11 cellular contexts compared by ENCODE assay signal in genomic region chr20:22385602-22386299, GRCh38.
A peak's percentile ranks its signal among the peaks of the same experiment; 100 is the strongest.
DNase-seq lines count a peak whose midpoint lies in the region; ATAC-seq and TF ChIP-seq lines count a peak whose summit lies in the region.
"Had no signal": no experiment of that assay in that cellular context is flagged by ENCODE, and none has a peak within 500 bp of the region (broad histone marks: within the 10 kb centered on the region; RNA-seq: fewer than 3 reads in every experiment).

No MANE protein-coding gene starts in this region.

- CTCF ChIA-PET in PC-9 (lab: Charles Lee): no interaction called here

- H3K9me2 ChIP-seq in Karpas-422 (replicated peaks; ENCODE audit: insufficient read depth, low read length) (no peaks in the 10 kb centered on the region), PC-9 (ENCODE audit: insufficient read depth) (no peaks in the 10 kb centered on the region)

- H3K36me3 ChIP-seq in Karpas-422 (ENCODE audit: insufficient read depth, low read length) (no peaks in the 10 kb centered on the region), PC-9 (ENCODE audit: low read depth) (no peaks in the 10 kb centered on the region)
- H3K36me3 ChIP-seq: BLaER1, heart left ventricle had no signal

- H3K4me1 ChIP-seq in Karpas-422 (ENCODE audit: low read length) (peaks cover 8% of the 10 kb centered on the region), PC-9 (replicated peaks; ENCODE audit: insufficient read depth) (peaks cover 46% of the 10 kb centered on the region)
- H3K4me1 ChIP-seq: heart left ventricle had no signal

- H3K9ac ChIP-seq in Karpas-422 (ENCODE audit: low read length): no peak overlapping the region
- H3K9ac ChIP-seq: BLaER1 had no signal

- H3K4me2 ChIP-seq in Karpas-422 (ENCODE audit: low read depth, low read length, poor library complexity, severe bottlenecking): no peak overlapping the region
- no peak overlapping the region for H3K4me2 ChIP-seq in PC-9
- H3K4me2 ChIP-seq: BLaER1 had no signal

- POLR2A ChIA-PET in PC-9 (lab: Charles Lee; ENCODE audit: unreplicated experiment): interaction anchor here (0.6 to 0.7 kb wide), 2 partner anchors 128 to 938 kb away, joined by 3 to 4 read pairs; no protein-coding TSS in a partner anchor

- intact Hi-C loops in PC-9 (cut with micrococcal nuclease; ENCODE audit: unreplicated experiment): loop anchor here (1.0 to 5.0 kb wide), 3 partner anchors 46 to 299 kb away; partner anchors contain the start of gene FOXA2

- BruUV-seq in PC-9 (replicated peaks; lab: Mats Ljungman, UMichigan): no TSS peak

- no peaks in the 10 kb centered on the region for H3K27me3 ChIP-seq in Karpas-422 (ENCODE audit: low read length)
- no peaks in the 10 kb centered on the region for H3K27me3 ChIP-seq in PC-9 (ENCODE audit: insufficient read depth, low read depth)
- H3K27me3 ChIP-seq: BLaER1 had no signal

- ATAC-seq in HG03460 (IDR thresholded peaks at IDR 0.05; ENCODE audit: unreplicated experiment) (no peak), GM21786 (IDR thresholded peaks at IDR 0.05; ENCODE audit: unreplicated experiment) (no peak), HG03378 (IDR thresholded peaks at IDR 0.05; ENCODE audit: unreplicated experiment) (no peak)
- ATAC-seq: heart left ventricle had no signal

- H4K20me1 ChIP-seq in Karpas-422 (ENCODE audit: insufficient read depth, low read depth, low read length): no peaks in the 10 kb centered on the region
- no peaks in the 10 kb centered on the region for H4K20me1 ChIP-seq in PC-9 (ENCODE audit: insufficient read depth)
- H4K20me1 ChIP-seq: BLaER1 had no signal

- peak; percentile 28; the same call in 1 of the 2 replicates for TF ChIP-seq CTCF in PC-9 (conservative IDR thresholded peaks at IDR 0.05)

- H3K79me2 ChIP-seq in Karpas-422 (ENCODE audit: low read length) (no peaks in the 10 kb centered on the region), PC-9 (ENCODE audit: low read depth) (no peaks in the 10 kb centered on the region)

- H3K27ac ChIP-seq in Karpas-422 (ENCODE audit: low read length) (no peak overlapping the region), PC-9 (no peak overlapping the region)
- H3K27ac ChIP-seq: BLaER1, heart left ventricle had no signal

- DNase-seq in A172 (ENCODE audit: low spot score) (peak; percentile 29), Karpas-422 (peak; percentile 46), PC-9 (peak in 1 of 2 experiments; percentile 7), iPS-NIHi11 (ENCODE audit: low spot score) (peak; percentile 27)
- DNase-seq in activated naive CD4-positive, alpha-beta T cell treated with Interleukin-2 at 50 U/mL for 16 hours: no peak
- DNase-seq: caudate nucleus, heart left ventricle had no signal

- H3F3A ChIP-seq in PC-9 (ENCODE audit: insufficient read depth, low read depth): peaks cover 17% of the 10 kb centered on the region

- no peak overlapping the region for H2AFZ ChIP-seq in Karpas-422 (ENCODE audit: low read length)
- no peak overlapping the region for H2AFZ ChIP-seq in PC-9

- H3K9me3 ChIP-seq in Karpas-422 (ENCODE audit: low read length) (no peaks in the 10 kb centered on the region), PC-9 (ENCODE audit: insufficient read depth, low read depth) (no peaks in the 10 kb centered on the region)
- H3K9me3 ChIP-seq: BLaER1, heart left ventricle had no signal

- H3K4me3 ChIP-seq in Karpas-422 (ENCODE audit: low read length): no peak overlapping the region
- H3K4me3 ChIP-seq in PC-9: no peak overlapping the region
- H3K4me3 ChIP-seq: BLaER1, heart left ventricle had no signal
